ENCODE assay signal across 9 cellular contexts in the genomic region with DNA sequence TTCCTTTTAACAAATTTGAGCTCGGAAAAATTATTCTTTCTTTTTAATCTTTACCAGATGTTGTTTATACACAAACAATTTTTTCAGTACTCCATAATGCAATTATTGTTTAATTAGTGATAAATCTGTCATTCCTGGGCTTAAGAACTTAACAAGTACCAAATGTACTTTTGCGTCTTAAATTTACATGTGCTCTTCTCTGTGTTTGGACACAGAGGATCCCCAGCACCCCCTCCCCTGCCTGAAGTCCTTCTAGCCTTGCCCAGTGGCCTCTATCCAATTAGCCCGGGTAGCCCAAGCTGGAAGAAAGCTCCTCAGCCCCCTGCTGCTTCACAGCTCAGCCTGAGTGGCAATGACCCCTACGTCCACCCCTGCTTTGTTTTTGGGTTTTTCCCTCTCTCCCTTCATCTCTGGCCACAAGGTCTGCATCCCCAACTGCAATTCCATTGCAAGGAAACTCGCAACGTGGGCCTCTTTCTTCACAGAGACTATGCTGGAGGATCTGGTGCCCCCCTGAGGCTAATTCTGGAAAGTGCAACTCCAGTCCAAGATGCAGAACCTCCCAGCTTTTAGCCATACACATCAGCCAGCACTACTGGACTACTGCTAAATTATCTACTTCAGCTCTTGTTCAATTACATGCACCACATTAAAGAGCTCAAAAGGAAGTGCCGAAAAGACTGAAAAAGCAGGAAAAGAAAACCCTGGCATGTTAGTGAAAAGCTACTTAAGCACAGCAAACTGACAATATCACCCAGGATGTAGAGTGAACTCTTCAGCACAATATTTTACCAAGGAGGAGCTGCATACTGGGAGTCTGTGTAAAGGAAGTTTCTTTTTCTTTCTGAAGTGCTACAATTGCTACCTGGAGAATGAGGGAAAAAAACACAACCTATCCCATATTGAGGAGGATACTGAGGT.
A peak's percentile ranks its signal among the peaks of the same experiment; 100 is the strongest.
DNase-seq lines count a peak whose midpoint lies in the region; ATAC-seq and TF ChIP-seq lines count a peak whose summit lies in the region.
"Had no signal": no experiment of that assay in that cellular context is flagged by ENCODE, and none has a peak within 500 bp of the region (broad histone marks: within the 10 kb centered on the region; RNA-seq: fewer than 3 reads in every experiment).

No MANE protein-coding gene starts in this region.

- H3K4me2 ChIP-seq in GM23338 = peak overlapping the region; percentile 52

- TF ChIP-seq CTCF in AG10803 (conservative IDR thresholded peaks at IDR 0.05; ENCODE audit: low read length) = peak; percentile 95
- TF ChIP-seq CTCF in GM23338 (conservative IDR thresholded peaks at IDR 0.05; ENCODE audit: low read depth in 2 of 2) = peak; percentile 75 to 96
- peak; percentile 93 for TF ChIP-seq CTCF in endodermal cell (conservative IDR thresholded peaks at IDR 0.05)

- H4K20me1 ChIP-seq in GM23338 (replicated peaks; ENCODE audit: insufficient read depth) = no peaks in the 10 kb centered on the region

- intact Hi-C loops in activated CD4-positive, alpha-beta memory T cell treated with anti-CD3 and anti-CD28 coated beads for 36 hours (cut with micrococcal nuclease) = loop anchor here (1.0 kb wide), 2 partner anchors 348 to 450 kb away; no protein-coding TSS in a partner anchor

- no peaks in the 10 kb centered on the region for H3K9me2 ChIP-seq in GM23338 (ENCODE audit: insufficient read depth)

- H3K9me3 Mint-ChIP-seq in GM23338 (no peaks in the 10 kb centered on the region), endodermal cell (no peaks in the 10 kb centered on the region), memory B cell (no peaks in the 10 kb centered on the region)
- no peaks in the 10 kb centered on the region for H3K9me3 Mint-ChIP-seq in activated CD4-positive, alpha-beta memory T cell treated with anti-CD3 and anti-CD28 coated beads for 36 hours
- H3K9me3 Mint-ChIP-seq in stimulated activated effector memory CD8-positive, alpha-beta T cell treated with anti-CD3 and anti-CD28 coated beads, Interleukin-12 subunit alpha, Interleukin-12 subunit beta, amount 100 ng/mL, for 72 hours = no peaks in the 10 kb centered on the region

- H3K36me3 Mint-ChIP-seq in GM23338 (ENCODE audit: low read depth) (no peaks in the 10 kb centered on the region), endodermal cell (ENCODE audit: low read depth) (no peaks in the 10 kb centered on the region), memory B cell (peaks cover 5% of the 10 kb centered on the region)
- no peaks in the 10 kb centered on the region for H3K36me3 Mint-ChIP-seq in activated CD4-positive, alpha-beta memory T cell treated with anti-CD3 and anti-CD28 coated beads for 36 hours
- peaks cover 6% of the 10 kb centered on the region for H3K36me3 Mint-ChIP-seq in stimulated activated effector memory CD8-positive, alpha-beta T cell treated with anti-CD3 and anti-CD28 coated beads, Interleukin-12 subunit alpha, Interleukin-12 subunit beta, amount 100 ng/mL, for 72 hours

- no peaks in the 10 kb centered on the region for H3K79me2 ChIP-seq in GM23338 (replicated peaks; ENCODE audit: insufficient read depth)

- H3K9ac ChIP-seq in endodermal cell (ENCODE audit: extremely low read depth, low read length, poor library complexity, severe bottlenecking) = no peak overlapping the region

- POLR2A ChIA-PET in activated CD4-positive, alpha-beta memory T cell treated with anti-CD3 and anti-CD28 coated beads for 36 hours (lab: Charles Lee) = interaction anchor here (0.8 kb wide), 1 partner anchor 350 kb away, joined by 3 read pairs; no protein-coding TSS in a partner anchor

- 7 to 23% methylated on average over 2 to 7 of the region's 7 CpGs for WGBS in endodermal cell (ENCODE audit: insufficient coverage in 1 of 2, insufficient read length in 1 of 2), 2 experiments

- H3K4me3 Mint-ChIP-seq in GM23338 (peak overlapping the region; percentile 16), endodermal cell (peak overlapping the region; percentile 14), memory B cell (no peak overlapping the region)
- H3K4me3 Mint-ChIP-seq in activated CD4-positive, alpha-beta memory T cell treated with anti-CD3 and anti-CD28 coated beads for 36 hours = no peak overlapping the region
- no peak overlapping the region for H3K4me3 Mint-ChIP-seq in stimulated activated effector memory CD8-positive, alpha-beta T cell treated with anti-CD3 and anti-CD28 coated beads, Interleukin-12 subunit alpha, Interleukin-12 subunit beta, amount 100 ng/mL, for 72 hours

- CTCF ChIA-PET in activated CD4-positive, alpha-beta memory T cell treated with anti-CD3 and anti-CD28 coated beads for 36 hours (lab: Charles Lee) = interaction anchor here (0.5 to 12.4 kb wide), 41 partner anchors 10 to 1101 kb away, joined by 3 to 348 read pairs (median 4); a partner anchor contains a TSS

- no peaks in the 10 kb centered on the region for H3F3A ChIP-seq in GM23338 (replicated peaks; ENCODE audit: low read depth)

- H3K36me3 ChIP-seq in GM23338 (ENCODE audit: insufficient read depth) (no peaks in the 10 kb centered on the region), endodermal cell (ENCODE audit: control insufficient read depth, insufficient read depth, low read length) (peaks cover 7% of the 10 kb centered on the region)
- H3K36me3 ChIP-seq: HAP-1 had no signal

- H3K4me1 Mint-ChIP-seq in GM23338 = peaks cover 72% of the 10 kb centered on the region
- no peaks in the 10 kb centered on the region for H3K4me1 Mint-ChIP-seq in activated CD4-positive, alpha-beta memory T cell treated with anti-CD3 and anti-CD28 coated beads for 36 hours (ENCODE audit: low read depth)
- H3K4me1 Mint-ChIP-seq in endodermal cell = peaks cover 32% of the 10 kb centered on the region
- no peaks in the 10 kb centered on the region for H3K4me1 Mint-ChIP-seq in memory B cell
- H3K4me1 Mint-ChIP-seq in stimulated activated effector memory CD8-positive, alpha-beta T cell treated with anti-CD3 and anti-CD28 coated beads, Interleukin-12 subunit alpha, Interleukin-12 subunit beta, amount 100 ng/mL, for 72 hours = no peaks in the 10 kb centered on the region

- DNase-seq in AG10803 (ENCODE audit: low read depth) (peak; percentile 66), GM23338 (ENCODE audit: low spot score) (peak; percentile 77), NCI-H526 treated with DMSO at 0.1 percent for 48 hours (lab: John Stamatoyannopoulos, UW) (peak; percentile 5), endodermal cell (peak; percentile 89), memory B cell (ENCODE audit: low spot score in 2 of 2) (peak; percentile 32 to 46)
- peak; percentile 63 for DNase-seq in activated CD4-positive, alpha-beta memory T cell treated with anti-CD3 and anti-CD28 coated beads for 36 hours
- DNase-seq in stimulated activated effector memory CD8-positive, alpha-beta T cell treated with anti-CD3 and anti-CD28 coated beads, Interleukin-12 subunit alpha, Interleukin-12 subunit beta, amount 100 ng/mL, for 72 hours (ENCODE audit: low spot score in 2 of 2) = peak; percentile 24 to 70

- no peaks in the 10 kb centered on the region for H3K27me3 ChIP-seq in GM23338 (ENCODE audit: insufficient read depth)
- H3K27me3 ChIP-seq in endodermal cell (ENCODE audit: control insufficient read depth, insufficient read depth, low read length, poor library complexity, severe bottlenecking) = no peaks in the 10 kb centered on the region

- H3K27me3 Mint-ChIP-seq in GM23338 (ENCODE audit: insufficient read depth, low read depth, poor library complexity) (peaks cover 4% of the 10 kb centered on the region), endodermal cell (ENCODE audit: insufficient read depth) (no peaks in the 10 kb centered on the region), memory B cell (no peaks in the 10 kb centered on the region)
- no peaks in the 10 kb centered on the region for H3K27me3 Mint-ChIP-seq in activated CD4-positive, alpha-beta memory T cell treated with anti-CD3 and anti-CD28 coated beads for 36 hours

- H3K4me3 ChIP-seq in AG10803 (ENCODE audit: low read length) (no peak overlapping the region), GM23338 (peak overlapping the region; percentile 28; the same call in 1 of the 2 replicates), endodermal cell (ENCODE audit: low read length) (no peak overlapping the region)
- H3K4me3 ChIP-seq: HAP-1 had no signal

- peak; percentile 69 for ATAC-seq in GM23338
- ATAC-seq in memory B cell (ENCODE audit: low read depth) = no peak
- no peak for ATAC-seq in stimulated activated effector memory CD8-positive, alpha-beta T cell treated with anti-CD3 and anti-CD28 coated beads, Interleukin-12 subunit alpha, Interleukin-12 subunit beta, amount 100 ng/mL, for 72 hours
- ATAC-seq in GM18520 (IDR thresholded peaks at IDR 0.05; ENCODE audit: unreplicated experiment) = no peak

- H3K9me3 ChIP-seq in endodermal cell (ENCODE audit: control insufficient read depth, low read length) = no peaks in the 10 kb centered on the region
- H3K9me3 ChIP-seq: HAP-1 had no signal

- peak overlapping the region; percentile 84 for H3K27ac Mint-ChIP-seq in GM23338
- H3K27ac Mint-ChIP-seq in activated CD4-positive, alpha-beta memory T cell treated with anti-CD3 and anti-CD28 coated beads for 36 hours = no peak overlapping the region
- peak overlapping the region; percentile 50 for H3K27ac Mint-ChIP-seq in endodermal cell
- H3K27ac Mint-ChIP-seq in memory B cell = no peak overlapping the region
- H3K27ac Mint-ChIP-seq in stimulated activated effector memory CD8-positive, alpha-beta T cell treated with anti-CD3 and anti-CD28 coated beads, Interleukin-12 subunit alpha, Interleukin-12 subunit beta, amount 100 ng/mL, for 72 hours = no peak overlapping the region

- H3K27ac ChIP-seq in GM23338 (ENCODE audit: low read depth) (no peak overlapping the region), endodermal cell (ENCODE audit: low read depth, low read length) (no peak overlapping the region)

- H2AFZ ChIP-seq in GM23338 = no peak overlapping the region; the same call in 1 of the 2 replicates

- H3K4me1 ChIP-seq in GM23338 (ENCODE audit: insufficient read depth) = peaks cover 42% of the 10 kb centered on the region
- H3K4me1 ChIP-seq in endodermal cell (ENCODE audit: control insufficient read depth, insufficient read depth, low read length) = peaks cover 11% of the 10 kb centered on the region
- H3K4me1 ChIP-seq: HAP-1 had no signal

Comparison
In these comparisons a context has a peak if more than half of its experiments do, and no peak if none do; other contexts are left out.
1. DNase-seq: peak in every context shown above with its lines; median percentile 89 in endodermal cell; 77 in GM23338; 66 in AG10803; 63 in activated CD4-positive, alpha-beta memory T cell treated with anti-CD3 and anti-CD28 coated beads for 36 hours; 47 in stimulated activated effector memory CD8-positive, alpha-beta T cell treated with anti-CD3 and anti-CD28 coated beads, Interleukin-12 subunit alpha, Interleukin-12 subunit beta, amount 100 ng/mL, for 72 hours; 39 in memory B cell; 5 in NCI-H526 treated with DMSO at 0.1 percent for 48 hours.
2. H3K27ac Mint-ChIP-seq: peak in GM23338 (single experiment) and endodermal cell (single experiment); none in activated CD4-positive, alpha-beta memory T cell treated with anti-CD3 and anti-CD28 coated beads for 36 hours (single experiment), memory B cell (single experiment) and stimulated activated effector memory CD8-positive, alpha-beta T cell treated with anti-CD3 and anti-CD28 coated beads, Interleukin-12 subunit alpha, Interleukin-12 subunit beta, amount 100 ng/mL, for 72 hours (single experiment).
3. H3K4me3 Mint-ChIP-seq: peak in GM23338 (single experiment) and endodermal cell (single experiment); none in activated CD4-positive, alpha-beta memory T cell treated with anti-CD3 and anti-CD28 coated beads for 36 hours (single experiment), memory B cell (single experiment) and stimulated activated effector memory CD8-positive, alpha-beta T cell treated with anti-CD3 and anti-CD28 coated beads, Interleukin-12 subunit alpha, Interleukin-12 subunit beta, amount 100 ng/mL, for 72 hours (single experiment).
4. Peak in every context shown above with its lines, with median percentiles within 50 percentile points of each other: CTCF ChIP-seq.